In genomic region chr9:80378669-80379293, GRCh38 we compare ENCODE assay signal across 1 cellular context.
TF ChIP-seq lines count a peak whose summit lies in the region.

No MANE protein-coding gene starts in this region.

TF ChIP-seq in H1, 55 proteins besides CTCF, POLR2A, EP300 and RAD21:
- TF ChIP-seq ZNF274 (IDR thresholded peaks at IDR 0.05; ENCODE audit: borderline replicate concordance, extremely low read depth, low read length) (no peak), PHF8 (conservative IDR thresholded peaks at IDR 0.05; ENCODE audit: low read depth, low read length) (no peak), CBX5 (IDR thresholded peaks at IDR 0.05; ENCODE audit: low read depth, low read length) (no peak), RFX5 (IDR thresholded peaks at IDR 0.05; ENCODE audit: borderline replicate concordance, low read depth, low read length) (no peak), JUN (IDR thresholded peaks at IDR 0.05; ENCODE audit: low read depth, low read length) (no peak), KDM4A (IDR thresholded peaks at IDR 0.05; ENCODE audit: low read depth, low read length, severe bottlenecking) (no peak)
